In genomic region chr12:32161040-32161439, GRCh38 we compare ENCODE assay signal across 26 cellular contexts.
"Had no signal": no experiment of that assay in that cellular context is flagged by ENCODE, and none has a peak within 500 bp of the region (broad histone marks: within the 10 kb centered on the region; RNA-seq: fewer than 3 reads in every experiment).

No MANE protein-coding gene starts in this region.

- H3K4me2 ChIP-seq: KMS-11 had no signal

- H3K27me3 Mint-ChIP-seq: activated CD4-positive, alpha-beta T cell treated with anti-CD3 and anti-CD28 coated beads, Interleukin-2, amount 10 ng/mL, durations not matched to agents 24 days and 14 days; activated CD8-positive, alpha-beta T cell treated with anti-CD3 and anti-CD28 coated beads for 36 hours had no signal

- H3K4me3 Mint-ChIP-seq: activated CD4-positive, alpha-beta T cell treated with anti-CD3 and anti-CD28 coated beads, Interleukin-2, amount 10 ng/mL, durations not matched to agents 24 days and 14 days; activated CD8-positive, alpha-beta T cell treated with anti-CD3 and anti-CD28 coated beads for 36 hours; activated naive CD4-positive, alpha-beta T cell treated with anti-CD3 and anti-CD28 coated beads for 36 hours; activated T-helper 1 cell treated with anti-CD3 and anti-CD28 coated beads, Interleukin-12 subunit alpha, Interleukin-12 subunit beta, Interleukin-2, Interleukin-4 antibody, amounts not matched to agents 30 ng/mL and 10 ng/mL and 1 ng/mL, durations not matched to agents 14 hours and 24 hours and 36 hours had no signal

- H3K27ac Mint-ChIP-seq: activated CD4-positive, alpha-beta T cell treated with anti-CD3 and anti-CD28 coated beads, Interleukin-2, amount 10 ng/mL, durations not matched to agents 24 days and 14 days; activated CD8-positive, alpha-beta T cell treated with anti-CD3 and anti-CD28 coated beads for 36 hours; activated naive CD4-positive, alpha-beta T cell treated with anti-CD3 and anti-CD28 coated beads for 36 hours; activated naive CD4-positive, alpha-beta T cell treated with anti-CD3 and anti-CD28 coated beads, Interleukin-2, amount 50 U/mL, for 72 hours; activated T-helper 1 cell treated with anti-CD3 and anti-CD28 coated beads, Interleukin-12 subunit alpha, Interleukin-12 subunit beta, Interleukin-2, Interleukin-4 antibody, amounts not matched to agents 30 ng/mL and 10 ng/mL and 1 ng/mL, durations not matched to agents 14 hours and 24 hours and 36 hours had no signal

- ATAC-seq: activated CD8-positive, alpha-beta T cell treated with anti-CD3 and anti-CD28 coated beads for 36 hours; body of pancreas; Panc1 had no signal

- DNase-seq: activated CD4-positive, alpha-beta T cell treated with anti-CD3 and anti-CD28 coated beads, Interleukin-2, amount 10 ng/mL, durations not matched to agents 24 days and 14 days; activated CD4-positive, alpha-beta T cell treated with anti-CD3 and anti-CD28 coated beads, Interleukin-2, amount 50 U/mL, for 4 hours; activated CD8-positive, alpha-beta T cell treated with anti-CD3 and anti-CD28 coated beads for 36 hours; activated gamma-delta T cell treated with Interleukin-2 at 50 U/mL for 16 hours; activated naive CD4-positive, alpha-beta T cell treated with anti-CD3 and anti-CD28 coated beads for 36 hours; activated T-cell treated with anti-CD3 and anti-CD28 coated beads, Interleukin-2, amount 50 U/mL, for 1 hour; adrenal gland; body of pancreas; caudate nucleus; MM.1S; NCI-H1092 treated with DMSO at 0.1 percent for 48 hours; NCI-H1417; NCI-H1694; NCI-H1930; NCI-H2081 treated with DMSO at 0.1 percent for 48 hours; NCI-H226; NCI-H524 treated with DMSO at 0.1 percent for 48 hours; SHP77; SJCRH30; T1000; WERI-Rb-1 had no signal

- H3K36me3 ChIP-seq: adrenal gland, SJCRH30, WERI-Rb-1 had no signal

- H3K27ac ChIP-seq: adrenal gland, body of pancreas, KMS-11, SJCRH30, SK-N-MC, WERI-Rb-1 had no signal

- H3K4me1 ChIP-seq: adrenal gland, body of pancreas had no signal

- H3K9me3 ChIP-seq: adrenal gland, body of pancreas, SJCRH30 had no signal

- H3K4me3 ChIP-seq: adrenal gland, body of pancreas, SJCRH30, SK-N-MC had no signal

- H3K27me3 ChIP-seq: adrenal gland, body of pancreas, SJCRH30 had no signal

- H3K9ac ChIP-seq: KMS-11 had no signal

- H3K9me3 Mint-ChIP-seq: activated naive CD4-positive, alpha-beta T cell treated with anti-CD3 and anti-CD28 coated beads for 36 hours had no signal
